Comparison of ENCODE assay signal across 8 cellular contexts in genomic region chr6:28836703-28837102, GRCh38.
DNase-seq lines count a peak whose midpoint lies in the region; ATAC-seq, FAIRE-seq and TF ChIP-seq lines count a peak whose summit lies in the region.
"Not testable (repeated sequence)": the region's sequence is repeated elsewhere in the genome, so short reads cannot be mapped to it uniquely, and the experiment has no call there.

No MANE protein-coding gene starts in this region.

- H3K4me2 ChIP-seq in A549 (peak overlapping the region; percentile 80), Karpas-422 (ENCODE audit: low read depth, low read length, poor library complexity, severe bottlenecking) (peak overlapping the region; percentile 88), PC-9 (peak overlapping the region; percentile 79; the same call in 1 of the 2 replicates)
- not testable (repeated sequence) for H3K4me2 ChIP-seq in parathyroid adenoma (ENCODE audit: low read length)

- WGBS in A549 (ENCODE audit: missing lambda C conversion rate): 1% methylated on average over 21 of the region's 21 CpGs

- not testable (repeated sequence) for H3K36me3 ChIP-seq in ES-I3 (ENCODE audit: insufficient read depth, low read length); Karpas-422 (ENCODE audit: insufficient read depth, low read length); PC-9 (ENCODE audit: low read depth); parathyroid adenoma (ENCODE audit: control insufficient read depth, insufficient read depth, low read length)

- peaks cover 21% of the 10 kb centered on the region for H3K4me1 Mint-ChIP-seq in activated naive CD8-positive, alpha-beta T cell treated with anti-CD3 and anti-CD28 coated beads, Interleukin-2, amount 50 U/mL, for 24 hours
- not testable (repeated sequence) for H3K4me1 Mint-ChIP-seq in endothelial cell (ENCODE audit: unreplicated experiment)

- not testable (repeated sequence) for H3K79me2 ChIP-seq in Karpas-422 (ENCODE audit: low read length); PC-9 (ENCODE audit: low read depth); parathyroid adenoma

- CTCF ChIA-PET in A549 (lab: Yijun Ruan, JAX) (interaction anchor here (0.6 to 7.0 kb wide), 31 partner anchors 10 to 784 kb away, joined by 3 to 83 read pairs (median 4); partner anchors contain the start of gene TRIM27), PC-9 (lab: Charles Lee) (interaction anchor here (0.5 to 1.6 kb wide), 8 partner anchors 37 to 250 kb away, joined by 3 to 14 read pairs (median 4); no protein-coding TSS in a partner anchor)

- H3K4me3 Mint-ChIP-seq in activated naive CD8-positive, alpha-beta T cell treated with anti-CD3 and anti-CD28 coated beads, Interleukin-2, amount 50 U/mL, for 24 hours: not testable (repeated sequence)
- peak overlapping the region; percentile 93 for H3K4me3 Mint-ChIP-seq in endothelial cell (ENCODE audit: unreplicated experiment)

- POLR2A ChIA-PET in A549 (lab: Yijun Ruan, JAX): interaction anchor here (0.5 to 3.3 kb wide), 4 partner anchors 28 to 348 kb away, joined by 3 to 38 read pairs (median 7); partner anchors contain the start of gene TRIM27
- POLR2A ChIA-PET in PC-9 (lab: Charles Lee; ENCODE audit: unreplicated experiment): not testable (repeated sequence)

- BruUV-seq in PC-9 (replicated peaks; lab: Mats Ljungman, UMichigan): not testable (repeated sequence)

- H3K9me3 ChIP-seq in A549; ES-I3 (ENCODE audit: control insufficient read depth, insufficient read depth, low read length); Karpas-422 (ENCODE audit: low read length); PC-9 (ENCODE audit: insufficient read depth, low read depth); parathyroid adenoma (ENCODE audit: control insufficient read depth, low read length): not testable (repeated sequence)

- ATAC-seq in A549; activated naive CD8-positive, alpha-beta T cell treated with anti-CD3 and anti-CD28 coated beads, Interleukin-2, amount 50 U/mL, for 24 hours: not testable (repeated sequence)

- not testable (repeated sequence) for H3K36me3 Mint-ChIP-seq in activated naive CD8-positive, alpha-beta T cell treated with anti-CD3 and anti-CD28 coated beads, Interleukin-2, amount 50 U/mL, for 24 hours (ENCODE audit: low read depth); endothelial cell (ENCODE audit: low read depth, unreplicated experiment)

- H3K9me3 Mint-ChIP-seq in activated naive CD8-positive, alpha-beta T cell treated with anti-CD3 and anti-CD28 coated beads, Interleukin-2, amount 50 U/mL, for 24 hours; endothelial cell (ENCODE audit: unreplicated experiment): not testable (repeated sequence)

- not testable (repeated sequence) for TF ChIP-seq CTCF in A549 (IDR thresholded peaks at IDR 0.05); PC-9 (conservative IDR thresholded peaks at IDR 0.05); VCaP (conservative IDR thresholded peaks at IDR 0.05); endothelial cell (IDR thresholded peaks at IDR 0.05; ENCODE audit: unreplicated experiment); parathyroid adenoma (IDR thresholded peaks at IDR 0.05)

- TF ChIP-seq EP300 in A549 (IDR thresholded peaks at IDR 0.05): not testable (repeated sequence)

- TF ChIP-seq POLR2A in A549 (IDR thresholded peaks at IDR 0.05; ENCODE audit: low read length): not testable (repeated sequence)

- peaks cover 27% of the 10 kb centered on the region; the same call in 1 of the 2 replicates for H3F3A ChIP-seq in PC-9 (ENCODE audit: insufficient read depth, low read depth)

- H2AFZ ChIP-seq in Karpas-422 (ENCODE audit: low read length); PC-9; parathyroid adenoma: not testable (repeated sequence)

- H4K20me1 ChIP-seq in Karpas-422 (ENCODE audit: insufficient read depth, low read depth, low read length); PC-9 (ENCODE audit: insufficient read depth): not testable (repeated sequence)

- H3K4me3 ChIP-seq in A549: peak overlapping the region; percentile 71
- H3K4me3 ChIP-seq in Karpas-422 (ENCODE audit: low read length); PC-9: not testable (repeated sequence)
- H3K4me3 ChIP-seq in parathyroid adenoma (ENCODE audit: low read depth, low read length): peak overlapping the region; percentile 81

- not testable (repeated sequence) for H3K27ac Mint-ChIP-seq in activated naive CD8-positive, alpha-beta T cell treated with anti-CD3 and anti-CD28 coated beads, Interleukin-2, amount 50 U/mL, for 24 hours; endothelial cell (ENCODE audit: unreplicated experiment)

- intact Hi-C loops in PC-9 (cut with micrococcal nuclease; ENCODE audit: unreplicated experiment): loop anchor here (1.0 to 2.0 kb wide), 3 partner anchors 150 to 753 kb away; no protein-coding TSS in a partner anchor

- H3K27ac ChIP-seq in A549; Karpas-422 (ENCODE audit: low read length); PC-9; parathyroid adenoma: not testable (repeated sequence)
- peak overlapping the region; percentile 78; the same call in 1 of the 2 replicates for H3K27ac ChIP-seq in VCaP

- not testable (repeated sequence) for FAIRE-seq in A549 (lab: Jason Lieb, UNC)

- not testable (repeated sequence) for H3K4me1 ChIP-seq in A549; ES-I3 (ENCODE audit: insufficient read depth, low read length); parathyroid adenoma
- H3K4me1 ChIP-seq in Karpas-422 (ENCODE audit: low read length) (peaks cover 16% of the 10 kb centered on the region), PC-9 (replicated peaks; ENCODE audit: insufficient read depth) (peaks cover 13% of the 10 kb centered on the region)

- DNase-seq in A549 (ENCODE audit: low read depth in 1 of 2, low spot score in 1 of 2): peak in 1 of 2 experiments; percentile 56
- DNase-seq in Karpas-422; PC-9; endothelial cell (ENCODE audit: low spot score): not testable (repeated sequence)
- peak; percentile 20 for DNase-seq in activated naive CD8-positive, alpha-beta T cell treated with anti-CD3 and anti-CD28 coated beads, Interleukin-2, amount 50 U/mL, for 24 hours

- not testable (repeated sequence) for H3K9me2 ChIP-seq in Karpas-422 (replicated peaks; ENCODE audit: insufficient read depth, low read length); PC-9 (ENCODE audit: insufficient read depth)

- H3K9ac ChIP-seq in ES-I3 (ENCODE audit: low read depth, low read length): peak overlapping the region; percentile 94; the same call in 1 of the 2 replicates
- not testable (repeated sequence) for H3K9ac ChIP-seq in Karpas-422 (ENCODE audit: low read length); parathyroid adenoma

- TF ChIP-seq RAD21 in A549 (conservative IDR thresholded peaks at IDR 0.05 in 1 of 2, IDR thresholded peaks at IDR 0.05 in 1 of 2): not testable (repeated sequence)

- H3K27me3 Mint-ChIP-seq in activated naive CD8-positive, alpha-beta T cell treated with anti-CD3 and anti-CD28 coated beads, Interleukin-2, amount 50 U/mL, for 24 hours: peaks cover 56% of the 10 kb centered on the region
- peaks cover 17% of the 10 kb centered on the region for H3K27me3 Mint-ChIP-seq in endothelial cell (ENCODE audit: unreplicated experiment)

- H3K27me3 ChIP-seq in Karpas-422 (ENCODE audit: low read length); PC-9 (ENCODE audit: insufficient read depth, low read depth); parathyroid adenoma (ENCODE audit: control insufficient read depth, insufficient read depth, low read length): not testable (repeated sequence)

TF ChIP-seq in A549, 52 proteins besides CTCF, POLR2A, EP300 and RAD21:
- TF ChIP-seq CEBPB (IDR thresholded peaks at IDR 0.05): peak; percentile 28 to 74; a peak in 3 of 4 replicates
